Comparison of ENCODE assay signal across 1 cellular context in genomic region chr18:57188851-57189565, GRCh38.
TF ChIP-seq lines count a peak whose summit lies in the region.

No MANE protein-coding gene starts in this region.

TF ChIP-seq in GM23338, 12 proteins besides CTCF, POLR2A, EP300 and RAD21:
- no peak for TF ChIP-seq ZNF462 (CRISPR knock-in tag; IDR thresholded peaks at IDR 0.05)
- TF ChIP-seq POLR2AphosphoS5 (IDR thresholded peaks at IDR 0.05; ENCODE audit: low read depth): no peak
- no peak for TF ChIP-seq STAT1 (IDR thresholded peaks at IDR 0.05; ENCODE audit: unreplicated experiment)
- no peak for TF ChIP-seq REST (IDR thresholded peaks at IDR 0.05; ENCODE audit: unreplicated experiment)
- TF ChIP-seq EZH2phosphoT487 (IDR thresholded peaks at IDR 0.05; ENCODE audit: unreplicated experiment): no peak
- TF ChIP-seq JUNB (IDR thresholded peaks at IDR 0.05; ENCODE audit: unreplicated experiment): no peak
- no peak for TF ChIP-seq NANOG (IDR thresholded peaks at IDR 0.05; ENCODE audit: borderline replicate concordance)
- TF ChIP-seq ETS1 (IDR thresholded peaks at IDR 0.05): no peak
- TF ChIP-seq ZNF331 (CRISPR knock-in tag; IDR thresholded peaks at IDR 0.05; ENCODE audit: low read depth): no peak
- TF ChIP-seq CREB1 (CRISPR knock-in tag; IDR thresholded peaks at IDR 0.05; ENCODE audit: low read depth): no peak
- TF ChIP-seq ZNF114 (CRISPR knock-in tag; IDR thresholded peaks at IDR 0.05): no peak
- TF ChIP-seq EZH2 (IDR thresholded peaks at IDR 0.05; ENCODE audit: low read depth, unreplicated experiment): no peak
TF ChIP-seq in GM23338: peak in this region for 0.
